ENCODE assay signal across 8 cellular contexts in genomic region chr14:31926123-31926522, GRCh38.
DNase-seq lines count a peak whose midpoint lies in the region; ATAC-seq and FAIRE-seq lines count a peak whose summit lies in the region.

No MANE protein-coding gene starts in this region.

- ATAC-seq in HG03175 (IDR thresholded peaks at IDR 0.05; ENCODE audit: unreplicated experiment) = peak; percentile 51

- H3K36me3 ChIP-seq in NT2/D1 (ENCODE audit: insufficient read depth, insufficient read length, low read length) = no peaks in the 10 kb centered on the region
- H3K36me3 ChIP-seq in MG63 = no peaks in the 10 kb centered on the region

- DNase-seq in EH (ENCODE audit: low read depth) (peak; percentile 47), NT2/D1 (ENCODE audit: low read depth, low spot score) (peak; percentile 22), cerebellar cortex (ENCODE audit: low spot score) (peak; percentile 67), midbrain (lab: John Stamatoyannopoulos, UW) (peak; percentile 18), MG63 (no peak), HK-2 (ENCODE audit: unreplicated experiment) (no peak)

- FAIRE-seq in A204.1 (lab: Jason Lieb, UNC) = peak; percentile 74

- H3K4me1 ChIP-seq in NT2/D1 (ENCODE audit: insufficient read depth, insufficient read length) = no peaks in the 10 kb centered on the region

- no peaks in the 10 kb centered on the region for H3K9me3 ChIP-seq in NT2/D1 (ENCODE audit: insufficient read depth, low read length)
- H3K9me3 ChIP-seq in MG63 = no peaks in the 10 kb centered on the region; the same call in 1 of the 2 replicates

- H3K4me3 ChIP-seq in NT2/D1 (ENCODE audit: insufficient read length, low read depth) (no peak overlapping the region), MG63 (no peak overlapping the region)

- H3K9ac ChIP-seq in NT2/D1 (ENCODE audit: insufficient read length, low read depth) = no peak overlapping the region

- no peaks in the 10 kb centered on the region for H3K27me3 ChIP-seq in NT2/D1 (ENCODE audit: insufficient read depth, insufficient read length)
- H3K27me3 ChIP-seq in MG63 = no peaks in the 10 kb centered on the region

Comparison
In these comparisons a context has a peak if more than half of its experiments do, and no peak if none do; other contexts are left out.
1. DNase-seq: peak in EH (single experiment), NT2/D1 (single experiment), cerebellar cortex (single experiment) and midbrain (single experiment); none in MG63 (single experiment) and HK-2 (single experiment).